Comparison of ENCODE assay signal across 2 cellular contexts in genomic region chr3:172566785-172567184, GRCh38. TPM values are rescaled to one million over a fixed set of nuclear protein-coding genes. Genes with fewer than 3 reads are reported as not detected.
"Had no signal": no experiment of that assay in that cellular context is flagged by ENCODE, and none has a peak within 500 bp of the region (broad histone marks: within the 10 kb centered on the region; RNA-seq: fewer than 3 reads in every experiment).

No MANE protein-coding gene starts in this region.

RNA-seq across cellular contexts. Expression of gene TNFSF10, which starts 43.6 kb away (rescaled TPM):
- total RNA-seq: SJCRH30, SK-MEL-5 had no signal
